ENCODE assay signal across 34 cellular contexts in the genomic region with DNA sequence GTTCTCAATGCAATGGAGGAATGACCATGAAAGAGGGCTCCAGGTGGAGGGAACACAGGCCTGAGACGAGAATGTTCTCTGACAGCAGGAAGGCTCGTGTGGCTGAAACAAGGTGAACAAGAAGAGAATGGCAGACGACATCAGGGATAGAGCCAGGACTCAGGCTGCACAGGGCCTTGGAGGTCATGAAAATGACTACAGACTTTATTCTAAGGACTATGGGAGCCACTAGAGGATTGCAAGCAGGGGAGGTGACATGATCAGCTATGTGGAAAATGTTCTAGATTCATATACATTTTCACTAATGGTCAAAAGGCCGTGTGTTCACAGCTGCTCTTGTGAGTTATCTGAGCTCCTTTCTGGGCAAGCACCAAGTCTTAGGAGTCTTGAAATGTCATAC.
"Had no signal": no experiment of that assay in that cellular context is flagged by ENCODE, and none has a peak within 500 bp of the region (broad histone marks: within the 10 kb centered on the region; RNA-seq: fewer than 3 reads in every experiment).

No MANE protein-coding gene starts in this region.

- DNase-seq: Karpas-422, Kasumi-1, MG63, MM.1S, MV-4-11, NCI-H1048, NCI-H1092, NCI-H1092 treated with DMSO at 0.1 percent for 48 hours, NCI-H1105, NCI-H1105 treated with DMSO at 0.1 percent for 48 hours, NCI-H1417, NCI-H1417 treated with DMSO at 0.1 percent for 48 hours, NCI-H1436, NCI-H1436 treated with DMSO at 0.1 percent for 48 hours, NCI-H146, NCI-H1694, NCI-H1694 treated with DMSO at 0.1 percent for 48 hours, NCI-H187, NCI-H187 treated with DMSO at 0.1 percent for 48 hours, NCI-H1930, NCI-H2029, NCI-H2029 treated with DMSO at 0.1 percent for 48 hours, NCI-H2081, NCI-H2081 treated with DMSO at 0.1 percent for 48 hours, NCI-H2107, NCI-H2171, NCI-H2171 treated with DMSO at 0.1 percent for 48 hours, NCI-H2227 treated with DMSO at 0.1 percent for 48 hours, NCI-H226, NCI-H345, NCI-H446, NCI-H446 treated with DMSO at 0.1 percent for 48 hours, NCI-H510A had no signal

- H3K36me3 ChIP-seq: MG63 had no signal

- H3K4me3 ChIP-seq: MG63 had no signal

- H3K9me3 ChIP-seq: MG63 had no signal

- H3K9ac ChIP-seq: KMS-11 had no signal

- H3K27ac ChIP-seq: KMS-11 had no signal

- H3K4me2 ChIP-seq: KMS-11 had no signal

- H3K27me3 ChIP-seq: MG63 had no signal
